In genomic region chr16:28823719-28824547, GRCh38 we compare ENCODE assay signal across 8 cellular contexts. TPM values are rescaled to one million over a fixed set of nuclear protein-coding genes. Genes with fewer than 3 reads are reported as not detected.
DNase-seq lines count a peak whose midpoint lies in the region; ATAC-seq lines count a peak whose summit lies in the region.

No MANE protein-coding gene starts in this region.

- H3K36me3 ChIP-seq in BLaER1 treated with 17β-estradiol and CSF1 and Interleukin-3, amounts not matched to agents 10 nM and 100 nM, result peaks cover 52 to 63% (median 56%) of the 10 kb centered on the region in 11 experiments

- intact Hi-C loops in left colon (cut with DNase I, micrococcal nuclease), result no loop called here

- peaks cover 46 to 50% (median 48%) of the 10 kb centered on the region in 11 experiments for H4K20me1 ChIP-seq in BLaER1 treated with 17β-estradiol and CSF1 and Interleukin-3, amounts not matched to agents 10 nM and 100 nM

- peak overlapping the region; percentile 100 for H3K9ac ChIP-seq in BLaER1 treated with 17β-estradiol and CSF1 and Interleukin-3, amounts not matched to agents 10 nM and 100 nM

- H3K9me3 ChIP-seq in BLaER1 treated with 17β-estradiol and CSF1 and Interleukin-3, amounts not matched to agents 10 nM and 100 nM (replicated peaks in 1 of 11), result peaks cover 0 to 11% (median 0%) of the 10 kb centered on the region in 11 experiments; a peak in 7 of 22 replicates

- H3K27ac ChIP-seq in BLaER1 treated with 17β-estradiol and CSF1 and Interleukin-3, amounts not matched to agents 10 nM and 100 nM, result peak overlapping the region; percentile 98 to 100 (median 100)
- peak overlapping the region; percentile 95 for H3K27ac ChIP-seq in cingulate gyrus (ENCODE audit: low read depth, low read length)

- peak; percentile 91 for DNase-seq in NCI-H524 treated with DMSO at 0.1 percent for 48 hours (lab: John Stamatoyannopoulos, UW)
- peak; percentile 98 for DNase-seq in activated CD4-positive, alpha-beta T cell treated with anti-CD3 and anti-CD28 coated beads for 48 hours
- peak; percentile 96 to 99 for DNase-seq in left colon
- peak; percentile 88 to 97 (median 94) for DNase-seq in stimulated activated CD4-positive, alpha-beta T cell treated with anti-CD3 and anti-CD28 coated beads, Interleukin-1b, Interleukin-23, amount 100 ng/mL, for 24 hours (ENCODE audit: low read depth in 4 of 4, low spot score in 1 of 4)

- no peaks in the 10 kb centered on the region for H3K27me3 ChIP-seq in BLaER1 treated with 17β-estradiol and CSF1 and Interleukin-3, amounts not matched to agents 10 nM and 100 nM

- peak; percentile 65 for ATAC-seq in GM19324 (IDR thresholded peaks at IDR 0.05; ENCODE audit: low FRiP score, unreplicated experiment)
- peak; percentile 65 for ATAC-seq in HG03460 (IDR thresholded peaks at IDR 0.05; ENCODE audit: unreplicated experiment)
- peak; percentile 81 for ATAC-seq in left colon

- H3K4me3 ChIP-seq in BLaER1 treated with 17β-estradiol and CSF1 and Interleukin-3, amounts not matched to agents 10 nM and 100 nM, result peak overlapping the region; percentile 96 to 100 (median 100)

- H3K4me2 ChIP-seq in BLaER1 treated with 17β-estradiol and CSF1 and Interleukin-3, amounts not matched to agents 10 nM and 100 nM, result peak overlapping the region; percentile 87 to 97 (median 94)

- peaks cover 22 to 38% (median 29%) of the 10 kb centered on the region in 10 experiments for H3K4me1 ChIP-seq in BLaER1 treated with 17β-estradiol and CSF1 and Interleukin-3, amounts not matched to agents 10 nM and 100 nM

RNA-seq across cellular contexts. Expression of gene ATXN2L, which starts 1.1 kb away (rescaled TPM):
- total RNA-seq in left colon, result 10 to 100 TPM; 86.6 to 98.5 TPM

RNA-seq across cellular contexts. Expression of gene TUFM, which starts 22.2 kb away (rescaled TPM):
- total RNA-seq in left colon, result 100 to 1,000 TPM; 221 to 301 TPM

RNA-seq across cellular contexts. Expression of gene SH2B1, which starts 39.7 kb away (rescaled TPM):
- 10 to 100 TPM; 84.3 to 90.0 TPM for total RNA-seq in left colon

RNA-seq across cellular contexts. Expression of gene ATP2A1, which starts 54.4 kb away (rescaled TPM):
- 1 to 10 TPM in 1 of 2 donors, under 1 TPM in 1; 0.47 to 1.3 TPM for total RNA-seq in left colon

Comparison
In these comparisons a context has a peak if more than half of its experiments do, and no peak if none do; other contexts are left out.
1. Peak in every context shown above with its lines: DNase-seq, ATAC-seq, H3K4me3 ChIP-seq and H3K27ac ChIP-seq.